Comparison of ENCODE assay signal across 1 cellular context in the genomic region with DNA sequence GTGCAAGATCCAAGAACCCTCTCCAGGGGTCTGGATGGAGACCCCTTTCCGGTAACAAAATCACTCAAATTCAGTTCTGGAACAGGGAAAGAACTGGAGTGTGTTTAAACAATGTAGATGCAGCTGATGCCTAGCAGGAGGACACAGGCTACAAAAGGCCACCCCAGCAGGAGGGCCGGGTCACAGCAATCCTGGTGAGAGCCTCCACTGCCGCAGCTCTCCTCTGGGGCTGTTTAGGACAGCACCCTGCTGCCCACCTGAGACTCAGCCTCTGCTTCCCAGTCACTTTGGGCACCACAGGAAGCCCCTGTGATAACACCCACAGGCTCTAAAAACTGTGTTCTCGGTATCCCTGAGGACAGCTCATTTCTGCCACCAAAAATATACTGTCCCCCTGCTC.
TF ChIP-seq lines count a peak whose summit lies in the region.

No MANE protein-coding gene starts in this region.

TF ChIP-seq in GM23338, 12 proteins besides CTCF, POLR2A, EP300 and RAD21 (continued from another document):
- TF ChIP-seq, protein P1, sequence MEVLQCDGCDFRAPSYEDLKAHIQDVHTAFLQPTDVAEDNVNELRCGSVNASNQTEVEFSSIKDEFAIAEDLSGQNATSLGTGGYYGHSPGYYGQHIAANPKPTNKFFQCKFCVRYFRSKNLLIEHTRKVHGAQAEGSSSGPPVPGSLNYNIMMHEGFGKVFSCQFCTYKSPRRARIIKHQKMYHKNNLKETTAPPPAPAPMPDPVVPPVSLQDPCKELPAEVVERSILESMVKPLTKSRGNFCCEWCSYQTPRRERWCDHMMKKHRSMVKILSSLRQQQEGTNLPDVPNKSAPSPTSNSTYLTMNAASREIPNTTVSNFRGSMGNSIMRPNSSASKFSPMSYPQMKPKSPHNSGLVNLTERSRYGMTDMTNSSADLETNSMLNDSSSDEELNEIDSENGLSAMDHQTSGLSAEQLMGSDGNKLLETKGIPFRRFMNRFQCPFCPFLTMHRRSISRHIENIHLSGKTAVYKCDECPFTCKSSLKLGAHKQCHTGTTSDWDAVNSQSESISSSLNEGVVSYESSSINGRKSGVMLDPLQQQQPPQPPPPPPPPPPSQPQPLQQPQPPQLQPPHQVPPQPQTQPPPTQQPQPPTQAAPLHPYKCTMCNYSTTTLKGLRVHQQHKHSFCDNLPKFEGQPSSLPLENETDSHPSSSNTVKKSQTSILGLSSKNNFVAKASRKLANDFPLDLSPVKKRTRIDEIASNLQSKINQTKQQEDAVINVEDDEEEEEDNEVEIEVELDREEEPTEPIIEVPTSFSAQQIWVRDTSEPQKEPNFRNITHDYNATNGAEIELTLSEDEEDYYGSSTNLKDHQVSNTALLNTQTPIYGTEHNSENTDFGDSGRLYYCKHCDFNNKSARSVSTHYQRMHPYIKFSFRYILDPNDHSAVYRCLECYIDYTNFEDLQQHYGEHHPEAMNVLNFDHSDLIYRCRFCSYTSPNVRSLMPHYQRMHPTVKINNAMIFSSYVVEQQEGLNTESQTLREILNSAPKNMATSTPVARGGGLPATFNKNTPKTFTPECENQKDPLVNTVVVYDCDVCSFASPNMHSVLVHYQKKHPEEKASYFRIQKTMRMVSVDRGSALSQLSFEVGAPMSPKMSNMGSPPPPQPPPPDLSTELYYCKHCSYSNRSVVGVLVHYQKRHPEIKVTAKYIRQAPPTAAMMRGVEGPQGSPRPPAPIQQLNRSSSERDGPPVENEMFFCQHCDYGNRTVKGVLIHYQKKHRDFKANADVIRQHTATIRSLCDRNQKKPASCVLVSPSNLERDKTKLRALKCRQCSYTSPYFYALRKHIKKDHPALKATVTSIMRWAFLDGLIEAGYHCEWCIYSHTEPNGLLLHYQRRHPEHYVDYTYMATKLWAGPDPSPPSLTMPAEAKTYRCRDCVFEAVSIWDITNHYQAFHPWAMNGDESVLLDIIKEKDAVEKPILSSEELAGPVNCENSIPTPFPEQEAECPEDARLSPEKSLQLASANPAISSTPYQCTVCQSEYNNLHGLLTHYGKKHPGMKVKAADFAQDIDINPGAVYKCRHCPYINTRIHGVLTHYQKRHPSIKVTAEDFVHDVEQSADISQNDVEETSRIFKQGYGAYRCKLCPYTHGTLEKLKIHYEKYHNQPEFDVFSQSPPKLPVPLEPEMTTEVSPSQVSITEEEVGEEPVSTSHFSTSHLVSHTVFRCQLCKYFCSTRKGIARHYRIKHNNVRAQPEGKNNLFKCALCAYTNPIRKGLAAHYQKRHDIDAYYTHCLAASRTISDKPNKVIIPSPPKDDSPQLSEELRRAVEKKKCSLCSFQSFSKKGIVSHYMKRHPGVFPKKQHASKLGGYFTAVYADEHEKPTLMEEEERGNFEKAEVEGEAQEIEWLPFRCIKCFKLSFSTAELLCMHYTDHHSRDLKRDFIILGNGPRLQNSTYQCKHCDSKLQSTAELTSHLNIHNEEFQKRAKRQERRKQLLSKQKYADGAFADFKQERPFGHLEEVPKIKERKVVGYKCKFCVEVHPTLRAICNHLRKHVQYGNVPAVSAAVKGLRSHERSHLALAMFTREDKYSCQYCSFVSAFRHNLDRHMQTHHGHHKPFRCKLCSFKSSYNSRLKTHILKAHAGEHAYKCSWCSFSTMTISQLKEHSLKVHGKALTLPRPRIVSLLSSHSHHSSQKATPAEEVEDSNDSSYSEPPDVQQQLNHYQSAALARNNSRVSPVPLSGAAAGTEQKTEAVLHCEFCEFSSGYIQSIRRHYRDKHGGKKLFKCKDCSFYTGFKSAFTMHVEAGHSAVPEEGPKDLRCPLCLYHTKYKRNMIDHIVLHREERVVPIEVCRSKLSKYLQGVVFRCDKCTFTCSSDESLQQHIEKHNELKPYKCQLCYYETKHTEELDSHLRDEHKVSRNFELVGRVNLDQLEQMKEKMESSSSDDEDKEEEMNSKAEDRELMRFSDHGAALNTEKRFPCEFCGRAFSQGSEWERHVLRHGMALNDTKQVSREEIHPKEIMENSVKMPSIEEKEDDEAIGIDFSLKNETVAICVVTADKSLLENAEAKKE (CRISPR knock-in tag; IDR thresholded peaks at IDR 0.05), result no peak
- no peak for TF ChIP-seq ZNF114 (CRISPR knock-in tag; IDR thresholded peaks at IDR 0.05)
- TF ChIP-seq, protein P2, sequence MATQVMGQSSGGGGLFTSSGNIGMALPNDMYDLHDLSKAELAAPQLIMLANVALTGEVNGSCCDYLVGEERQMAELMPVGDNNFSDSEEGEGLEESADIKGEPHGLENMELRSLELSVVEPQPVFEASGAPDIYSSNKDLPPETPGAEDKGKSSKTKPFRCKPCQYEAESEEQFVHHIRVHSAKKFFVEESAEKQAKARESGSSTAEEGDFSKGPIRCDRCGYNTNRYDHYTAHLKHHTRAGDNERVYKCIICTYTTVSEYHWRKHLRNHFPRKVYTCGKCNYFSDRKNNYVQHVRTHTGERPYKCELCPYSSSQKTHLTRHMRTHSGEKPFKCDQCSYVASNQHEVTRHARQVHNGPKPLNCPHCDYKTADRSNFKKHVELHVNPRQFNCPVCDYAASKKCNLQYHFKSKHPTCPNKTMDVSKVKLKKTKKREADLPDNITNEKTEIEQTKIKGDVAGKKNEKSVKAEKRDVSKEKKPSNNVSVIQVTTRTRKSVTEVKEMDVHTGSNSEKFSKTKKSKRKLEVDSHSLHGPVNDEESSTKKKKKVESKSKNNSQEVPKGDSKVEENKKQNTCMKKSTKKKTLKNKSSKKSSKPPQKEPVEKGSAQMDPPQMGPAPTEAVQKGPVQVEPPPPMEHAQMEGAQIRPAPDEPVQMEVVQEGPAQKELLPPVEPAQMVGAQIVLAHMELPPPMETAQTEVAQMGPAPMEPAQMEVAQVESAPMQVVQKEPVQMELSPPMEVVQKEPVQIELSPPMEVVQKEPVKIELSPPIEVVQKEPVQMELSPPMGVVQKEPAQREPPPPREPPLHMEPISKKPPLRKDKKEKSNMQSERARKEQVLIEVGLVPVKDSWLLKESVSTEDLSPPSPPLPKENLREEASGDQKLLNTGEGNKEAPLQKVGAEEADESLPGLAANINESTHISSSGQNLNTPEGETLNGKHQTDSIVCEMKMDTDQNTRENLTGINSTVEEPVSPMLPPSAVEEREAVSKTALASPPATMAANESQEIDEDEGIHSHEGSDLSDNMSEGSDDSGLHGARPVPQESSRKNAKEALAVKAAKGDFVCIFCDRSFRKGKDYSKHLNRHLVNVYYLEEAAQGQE (IDR thresholded peaks at IDR 0.05; ENCODE audit: unreplicated experiment), result no peak
- no peak for TF ChIP-seq STAT1 (IDR thresholded peaks at IDR 0.05; ENCODE audit: unreplicated experiment)
- no peak for TF ChIP-seq EZH2 (IDR thresholded peaks at IDR 0.05; ENCODE audit: low read depth, unreplicated experiment)
- no peak for TF ChIP-seq EZH2phosphoT487 (IDR thresholded peaks at IDR 0.05; ENCODE audit: unreplicated experiment)
- TF ChIP-seq CREB1 (CRISPR knock-in tag; IDR thresholded peaks at IDR 0.05; ENCODE audit: low read depth), result no peak
- TF ChIP-seq ZNF331 (CRISPR knock-in tag; IDR thresholded peaks at IDR 0.05; ENCODE audit: low read depth), result no peak
